ENCODE assay signal across 23 cellular contexts in the genomic region with DNA sequence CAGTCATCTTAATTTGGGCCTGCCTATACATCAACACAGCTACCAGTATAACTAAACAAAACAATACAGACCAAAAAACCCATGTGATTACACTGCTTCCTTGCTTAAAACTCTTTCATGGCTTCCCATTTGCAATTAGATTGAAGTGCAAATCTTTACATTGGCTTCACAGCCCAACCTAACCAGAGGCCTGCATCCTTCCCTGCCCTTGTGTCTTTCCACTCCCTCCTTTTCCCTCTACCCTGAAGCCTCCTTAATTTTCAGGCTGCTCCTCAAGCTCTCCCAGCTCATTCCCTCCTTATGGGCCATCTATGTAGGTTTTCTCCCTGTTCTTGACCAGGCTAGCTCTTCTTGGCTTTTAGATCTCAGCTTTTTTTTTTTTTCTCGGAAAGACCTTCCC.
DNase-seq lines count a peak whose midpoint lies in the region; ATAC-seq and TF ChIP-seq lines count a peak whose summit lies in the region.
"Had no signal": no experiment of that assay in that cellular context is flagged by ENCODE, and none has a peak within 500 bp of the region (broad histone marks: within the 10 kb centered on the region; RNA-seq: fewer than 3 reads in every experiment).

No MANE protein-coding gene starts in this region.

- intact Hi-C loops in psoas muscle (cut with DNase I), result no loop called here
- intact Hi-C loops in natural killer cell (cut with micrococcal nuclease), result no loop called here

- peaks cover 11% of the 10 kb centered on the region for H3K4me1 Mint-ChIP-seq in WTC11
- no peaks in the 10 kb centered on the region for H3K4me1 Mint-ChIP-seq in natural killer cell
- H3K4me1 Mint-ChIP-seq: CD14-positive monocyte; CD8-positive, alpha-beta memory T cell had no signal

- no peaks in the 10 kb centered on the region for H3K4me1 ChIP-seq in psoas muscle
- H3K4me1 ChIP-seq: A549; BLaER1 treated with 17β-estradiol and CSF1 and Interleukin-3, amounts not matched to agents 10 nM and 100 nM had no signal

- POLR2A ChIA-PET in WTC11 (lab: Charles Lee), result interaction anchor here (0.6 kb wide), 1 partner anchor 149 kb away, joined by 3 read pairs; no protein-coding TSS in a partner anchor

- H3K4me3 ChIP-seq in H7 (ENCODE audit: insufficient read depth, low read depth, low read length), result no peak overlapping the region
- no peak overlapping the region for H3K4me3 ChIP-seq in MG63
- H3K4me3 ChIP-seq in psoas muscle, result no peak overlapping the region
- H3K4me3 ChIP-seq: A549; BLaER1 treated with 17β-estradiol and CSF1 and Interleukin-3, amounts not matched to agents 10 nM and 100 nM; GM12878; GM23248 had no signal

- ATAC-seq in WTC11, result peak; percentile 46
- no peak for ATAC-seq in psoas muscle
- no peak for ATAC-seq in natural killer cell
- ATAC-seq: A549, GM12878 had no signal

- no peaks in the 10 kb centered on the region; the same call in 1 of the 2 replicates for H3K27me3 Mint-ChIP-seq in WTC11 (ENCODE audit: low read depth)
- H3K27me3 Mint-ChIP-seq in natural killer cell (ENCODE audit: low read depth in 2 of 2), result no peaks in the 10 kb centered on the region
- H3K27me3 Mint-ChIP-seq: CD4-positive, alpha-beta T cell; CD8-positive, alpha-beta memory T cell had no signal

- H3K27me3 ChIP-seq in H7 (ENCODE audit: control insufficient read depth, insufficient read depth, low read length) (no peaks in the 10 kb centered on the region), MG63 (no peaks in the 10 kb centered on the region), psoas muscle (ENCODE audit: insufficient read depth in 3 of 3, low read length in 2 of 3) (no peaks in the 10 kb centered on the region)
- H3K27me3 ChIP-seq: BE2C; BLaER1 treated with 17β-estradiol and CSF1 and Interleukin-3, amounts not matched to agents 10 nM and 100 nM had no signal

- H3K9me3 ChIP-seq in MG63 (no peaks in the 10 kb centered on the region), psoas muscle (no peaks in the 10 kb centered on the region)
- H3K9me3 ChIP-seq: A549, BE2C had no signal

- CTCF ChIA-PET in WTC11 (lab: Charles Lee), result interaction anchor here (1.2 kb wide), 1 partner anchor 331 kb away, joined by 4 read pairs; no protein-coding TSS in a partner anchor

- H3K27ac ChIP-seq in psoas muscle, result no peak overlapping the region
- H3K27ac ChIP-seq: A549; BLaER1 treated with 17β-estradiol and CSF1 and Interleukin-3, amounts not matched to agents 10 nM and 100 nM; GM23248 had no signal

- TF ChIP-seq CTCF in WTC11 (IDR thresholded peaks at IDR 0.05), result no peak
- no peak for TF ChIP-seq CTCF in psoas muscle (IDR thresholded peaks at IDR 0.05)
- no peak for TF ChIP-seq CTCF in natural killer cell (IDR thresholded peaks at IDR 0.05)

- H3K36me3 Mint-ChIP-seq in WTC11 (0 out of 2 replicates have a peak, but pooled peaks cover 3% of the 10 kb centered on the region), natural killer cell (no peaks in the 10 kb centered on the region)
- H3K36me3 Mint-ChIP-seq: CD14-positive monocyte; CD8-positive, alpha-beta memory T cell had no signal

- no peak overlapping the region for H3K4me3 Mint-ChIP-seq in WTC11
- H3K4me3 Mint-ChIP-seq in natural killer cell, result no peak overlapping the region
- H3K4me3 Mint-ChIP-seq: CD14-positive monocyte; CD4-positive, alpha-beta T cell; CD8-positive, alpha-beta memory T cell; HFFc6 had no signal

- H3K9me3 Mint-ChIP-seq in WTC11 (peaks cover 16% of the 10 kb centered on the region), natural killer cell (peaks cover 7 to 10% of the 10 kb centered on the region in 2 donors)

- H3K36me3 ChIP-seq in H7 (replicated peaks; ENCODE audit: control insufficient read depth, insufficient read depth, low read length) (no peaks in the 10 kb centered on the region), MG63 (no peaks in the 10 kb centered on the region), psoas muscle (ENCODE audit: insufficient read depth in 1 of 2, low read depth in 1 of 2) (no peaks in the 10 kb centered on the region)
- H3K36me3 ChIP-seq: BE2C; BLaER1 treated with 17β-estradiol and CSF1 and Interleukin-3, amounts not matched to agents 10 nM and 100 nM had no signal

- 70 to 82% (median 77%) methylated on average over 1 of the region's 1 CpG for whole genome bisulfite sequencing in psoas muscle, 3 donors

- H3K27ac Mint-ChIP-seq in WTC11 (no peak overlapping the region), natural killer cell (no peak overlapping the region)
- H3K27ac Mint-ChIP-seq: CD14-positive monocyte; CD4-positive, alpha-beta T cell; CD8-positive, alpha-beta memory T cell; HFFc6 had no signal

- DNase-seq in H7 (peak; percentile 11), WTC11 (ENCODE audit: low spot score) (no peak), iPS-NIHi7 (ENCODE audit: extremely low spot score) (peak; percentile 21), MG63 (no peak), psoas muscle (no peak), natural killer cell (no peak)
- DNase-seq in stimulated activated naive CD4-positive, alpha-beta T cell treated with Interleukin-2 at 50 U/mL for 16 hours (lab: John Stamatoyannopoulos, UW), result no peak
- DNase-seq: 8988T; ACHN; AML-193; BE2C; CD4-positive, alpha-beta T cell; CD8-positive, alpha-beta memory T cell; DMS 273 treated with DMSO at 0.1 percent for 48 hours; DMS79; EL; GDM1; GM23248; HFFc6 had no signal

TF ChIP-seq in WTC11, 78 proteins besides CTCF, POLR2A, EP300 and RAD21:
- TF ChIP-seq PRRX2 (CRISPR knock-in tag; IDR thresholded peaks at IDR 0.05) (no peak), SMAD4 (CRISPR knock-in tag; IDR thresholded peaks at IDR 0.05) (no peak), ZBTB21 (CRISPR knock-in tag; IDR thresholded peaks at IDR 0.05; ENCODE audit: borderline replicate concordance) (no peak), NR3C1 (CRISPR knock-in tag; conservative IDR thresholded peaks at IDR 0.05; ENCODE audit: low read depth) (no peak), NFATC4 (CRISPR knock-in tag; IDR thresholded peaks at IDR 0.05) (no peak), ZNF219 (CRISPR knock-in tag; IDR thresholded peaks at IDR 0.05; ENCODE audit: borderline replicate concordance) (no peak), ZNF671 (CRISPR knock-in tag; IDR thresholded peaks at IDR 0.05) (no peak), CREB1 (CRISPR knock-in tag; IDR thresholded peaks at IDR 0.05) (no peak), KAT7 (CRISPR knock-in tag; IDR thresholded peaks at IDR 0.05; ENCODE audit: borderline replicate concordance) (no peak), CBFB (CRISPR knock-in tag; IDR thresholded peaks at IDR 0.05; ENCODE audit: low read depth) (no peak), EMX1 (CRISPR knock-in tag; IDR thresholded peaks at IDR 0.05) (no peak), NR2C2 (CRISPR knock-in tag; IDR thresholded peaks at IDR 0.05) (no peak), ESRRA (CRISPR knock-in tag; IDR thresholded peaks at IDR 0.05; ENCODE audit: borderline replicate concordance) (no peak), SP1 (CRISPR knock-in tag; conservative IDR thresholded peaks at IDR 0.05) (no peak), RORB (CRISPR knock-in tag; IDR thresholded peaks at IDR 0.05) (no peak)
- TF ChIP-seq, protein P1, sequence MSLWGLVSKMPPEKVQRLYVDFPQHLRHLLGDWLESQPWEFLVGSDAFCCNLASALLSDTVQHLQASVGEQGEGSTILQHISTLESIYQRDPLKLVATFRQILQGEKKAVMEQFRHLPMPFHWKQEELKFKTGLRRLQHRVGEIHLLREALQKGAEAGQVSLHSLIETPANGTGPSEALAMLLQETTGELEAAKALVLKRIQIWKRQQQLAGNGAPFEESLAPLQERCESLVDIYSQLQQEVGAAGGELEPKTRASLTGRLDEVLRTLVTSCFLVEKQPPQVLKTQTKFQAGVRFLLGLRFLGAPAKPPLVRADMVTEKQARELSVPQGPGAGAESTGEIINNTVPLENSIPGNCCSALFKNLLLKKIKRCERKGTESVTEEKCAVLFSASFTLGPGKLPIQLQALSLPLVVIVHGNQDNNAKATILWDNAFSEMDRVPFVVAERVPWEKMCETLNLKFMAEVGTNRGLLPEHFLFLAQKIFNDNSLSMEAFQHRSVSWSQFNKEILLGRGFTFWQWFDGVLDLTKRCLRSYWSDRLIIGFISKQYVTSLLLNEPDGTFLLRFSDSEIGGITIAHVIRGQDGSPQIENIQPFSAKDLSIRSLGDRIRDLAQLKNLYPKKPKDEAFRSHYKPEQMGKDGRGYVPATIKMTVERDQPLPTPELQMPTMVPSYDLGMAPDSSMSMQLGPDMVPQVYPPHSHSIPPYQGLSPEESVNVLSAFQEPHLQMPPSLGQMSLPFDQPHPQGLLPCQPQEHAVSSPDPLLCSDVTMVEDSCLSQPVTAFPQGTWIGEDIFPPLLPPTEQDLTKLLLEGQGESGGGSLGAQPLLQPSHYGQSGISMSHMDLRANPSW (CRISPR knock-in tag; conservative IDR thresholded peaks at IDR 0.05; ENCODE audit: low read depth), result no peak
- TF ChIP-seq, protein P2, sequence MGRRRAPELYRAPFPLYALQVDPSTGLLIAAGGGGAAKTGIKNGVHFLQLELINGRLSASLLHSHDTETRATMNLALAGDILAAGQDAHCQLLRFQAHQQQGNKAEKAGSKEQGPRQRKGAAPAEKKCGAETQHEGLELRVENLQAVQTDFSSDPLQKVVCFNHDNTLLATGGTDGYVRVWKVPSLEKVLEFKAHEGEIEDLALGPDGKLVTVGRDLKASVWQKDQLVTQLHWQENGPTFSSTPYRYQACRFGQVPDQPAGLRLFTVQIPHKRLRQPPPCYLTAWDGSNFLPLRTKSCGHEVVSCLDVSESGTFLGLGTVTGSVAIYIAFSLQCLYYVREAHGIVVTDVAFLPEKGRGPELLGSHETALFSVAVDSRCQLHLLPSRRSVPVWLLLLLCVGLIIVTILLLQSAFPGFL (CRISPR knock-in tag; IDR thresholded peaks at IDR 0.05; ENCODE audit: borderline replicate concordance), result no peak
- TF ChIP-seq, protein P3, sequence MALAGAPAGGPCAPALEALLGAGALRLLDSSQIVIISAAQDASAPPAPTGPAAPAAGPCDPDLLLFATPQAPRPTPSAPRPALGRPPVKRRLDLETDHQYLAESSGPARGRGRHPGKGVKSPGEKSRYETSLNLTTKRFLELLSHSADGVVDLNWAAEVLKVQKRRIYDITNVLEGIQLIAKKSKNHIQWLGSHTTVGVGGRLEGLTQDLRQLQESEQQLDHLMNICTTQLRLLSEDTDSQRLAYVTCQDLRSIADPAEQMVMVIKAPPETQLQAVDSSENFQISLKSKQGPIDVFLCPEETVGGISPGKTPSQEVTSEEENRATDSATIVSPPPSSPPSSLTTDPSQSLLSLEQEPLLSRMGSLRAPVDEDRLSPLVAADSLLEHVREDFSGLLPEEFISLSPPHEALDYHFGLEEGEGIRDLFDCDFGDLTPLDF (CRISPR knock-in tag; IDR thresholded peaks at IDR 0.05), result no peak
- TF ChIP-seq, protein P4, sequence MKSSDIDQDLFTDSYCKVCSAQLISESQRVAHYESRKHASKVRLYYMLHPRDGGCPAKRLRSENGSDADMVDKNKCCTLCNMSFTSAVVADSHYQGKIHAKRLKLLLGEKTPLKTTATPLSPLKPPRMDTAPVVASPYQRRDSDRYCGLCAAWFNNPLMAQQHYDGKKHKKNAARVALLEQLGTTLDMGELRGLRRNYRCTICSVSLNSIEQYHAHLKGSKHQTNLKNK (CRISPR knock-in tag; IDR thresholded peaks at IDR 0.05), result no peak

Comparison
In these comparisons a context has a peak if more than half of its experiments do, and no peak if none do; other contexts are left out.
1. DNase-seq: peak in H7 (single experiment) and iPS-NIHi7 (single experiment); none in WTC11 (single experiment), MG63 (single experiment), psoas muscle (0 of 2), natural killer cell (single experiment) and stimulated activated naive CD4-positive, alpha-beta T cell treated with Interleukin-2 at 50 U/mL for 16 hours (single experiment).